ENCODE assay signal across 1 cellular context in the genomic region with DNA sequence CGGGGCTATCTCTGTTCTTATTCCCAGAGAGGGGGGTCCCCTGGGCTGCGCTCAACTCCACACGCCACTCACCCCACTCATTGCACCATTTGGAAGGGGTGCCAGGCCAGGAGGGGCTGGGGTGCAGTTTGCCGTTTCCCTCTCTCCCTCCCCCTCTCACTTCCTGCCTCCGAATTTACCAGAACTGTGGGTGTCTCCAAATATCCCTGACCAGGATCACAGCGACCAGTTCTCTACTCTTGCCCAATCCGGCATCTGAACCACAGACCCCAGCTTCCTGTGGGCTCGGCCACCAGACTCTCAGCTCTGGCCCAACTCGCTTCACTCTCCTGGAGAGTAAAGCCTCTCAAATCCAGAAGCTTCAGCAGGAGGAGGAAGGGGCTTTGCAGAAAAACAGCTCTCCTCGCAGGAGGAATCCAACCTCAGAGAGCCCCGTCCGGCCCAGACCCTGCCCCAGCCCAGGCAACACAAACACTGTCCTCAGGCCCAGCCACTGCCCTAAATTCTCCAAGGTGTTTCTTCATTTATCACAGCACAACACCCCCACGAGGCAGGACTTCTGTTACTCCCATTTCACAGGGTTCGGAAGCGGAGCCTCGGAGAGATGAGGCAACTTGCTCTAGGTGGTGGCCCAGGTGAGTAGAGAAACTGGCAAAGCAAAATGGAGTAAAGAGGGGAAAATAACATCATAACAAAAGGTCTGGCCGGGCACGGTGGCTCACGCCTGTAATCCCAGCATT.
TF ChIP-seq lines count a peak whose summit lies in the region.

No MANE protein-coding gene starts in this region.

TF ChIP-seq in HepG2, 621 proteins besides CTCF, POLR2A, EP300 and RAD21 (continued from another document and continues in another):
- TF ChIP-seq HNRNPH1 (optimal IDR thresholded peaks at IDR 0.05; ENCODE audit: low read depth, low read length) (no peak), ZNF891 (CRISPR knock-in tag; IDR thresholded peaks at IDR 0.05) (peak; percentile 34; the same call in 1 of the 2 replicates), PRMT3 (CRISPR knock-in tag; IDR thresholded peaks at IDR 0.05; ENCODE audit: borderline replicate concordance, low read depth) (0 out of 2 replicates have a peak, but pooled peaks have one; percentile 33), U2AF1 (optimal IDR thresholded peaks at IDR 0.05; ENCODE audit: low read depth, low read length) (peak; percentile 14), MXD4 (CRISPR knock-in tag; IDR thresholded peaks at IDR 0.05) (0 out of 2 replicates have a peak, but pooled peaks have one; percentile 30), RARA (CRISPR knock-in tag; IDR thresholded peaks at IDR 0.05) (peak; percentile 23; the same call in 1 of the 2 replicates), HOXA9 (CRISPR knock-in tag; IDR thresholded peaks at IDR 0.05; ENCODE audit: borderline replicate concordance) (no peak), ZFY (CRISPR knock-in tag; IDR thresholded peaks at IDR 0.05) (peak; percentile 47; the same call in 1 of the 2 replicates), FOXK2 (IDR thresholded peaks at IDR 0.05) (no peak; the same call in 1 of the 2 replicates), ZNF761 (CRISPR knock-in tag; conservative IDR thresholded peaks at IDR 0.05) (peak; percentile 74; the same call in 1 of the 2 replicates), LCORL (IDR thresholded peaks at IDR 0.05) (peak; percentile 54; the same call in 1 of the 2 replicates), LCORL (CRISPR knock-in tag; IDR thresholded peaks at IDR 0.05) (peak; percentile 79), REL (CRISPR knock-in tag; conservative IDR thresholded peaks at IDR 0.05) (0 out of 2 replicates have a peak, but pooled peaks have one; percentile 55), ZNF749 (CRISPR knock-in tag; IDR thresholded peaks at IDR 0.05; ENCODE audit: borderline replicate concordance) (peak; percentile 2; the same call in 1 of the 2 replicates), SALL2 (CRISPR knock-in tag; IDR thresholded peaks at IDR 0.05) (peak; percentile 24; the same call in 1 of the 2 replicates), SMAD1 (CRISPR knock-in tag; IDR thresholded peaks at IDR 0.05; ENCODE audit: borderline replicate concordance, low read depth) (peak; percentile 2; the same call in 1 of the 2 replicates), ZMYM4 (CRISPR knock-in tag; IDR thresholded peaks at IDR 0.05) (peak; percentile 37), ZSCAN29 (CRISPR knock-in tag; conservative IDR thresholded peaks at IDR 0.05) (0 out of 2 replicates have a peak, but pooled peaks have one; percentile 31), HNF4G (IDR thresholded peaks at IDR 0.05; ENCODE audit: borderline replicate concordance, low read depth, low read length) (no peak; the same call in 1 of the 2 replicates), HNF4G (CRISPR knock-in tag; IDR thresholded peaks at IDR 0.05; ENCODE audit: borderline replicate concordance, low read depth) (peak; percentile 39; the same call in 1 of the 2 replicates), HOXA3 (CRISPR knock-in tag; IDR thresholded peaks at IDR 0.05) (0 out of 2 replicates have a peak, but pooled peaks have one; percentile 35), ZNF335 (CRISPR knock-in tag; IDR thresholded peaks at IDR 0.05) (peak; percentile 63; the same call in 1 of the 2 replicates), MEF2D (CRISPR knock-in tag; IDR thresholded peaks at IDR 0.05) (no peak), ZNF878 (CRISPR knock-in tag; IDR thresholded peaks at IDR 0.05) (peak; percentile 10; the same call in 1 of the 2 replicates), ZNF331 (CRISPR knock-in tag; IDR thresholded peaks at IDR 0.05) (no peak), CEBPG (CRISPR knock-in tag; IDR thresholded peaks at IDR 0.05) (peak; percentile 91), KDM3A (CRISPR knock-in tag; IDR thresholded peaks at IDR 0.05; ENCODE audit: low read depth) (peak; percentile 1; the same call in 1 of the 2 replicates), PHB2 (IDR thresholded peaks at IDR 0.05; ENCODE audit: partially characterized antibody) (no peak), ONECUT2 (CRISPR knock-in tag; IDR thresholded peaks at IDR 0.05) (0 out of 2 replicates have a peak, but pooled peaks have one; percentile 34), KLF13 (CRISPR knock-in tag; IDR thresholded peaks at IDR 0.05) (no peak), SPEN (CRISPR knock-in tag; IDR thresholded peaks at IDR 0.05; ENCODE audit: low read depth) (no peak; the same call in 1 of the 2 replicates), HDAC2 (CRISPR knock-in tag; IDR thresholded peaks at IDR 0.05) (no peak; the same call in none of the 2 replicates), RFXAP (CRISPR knock-in tag; IDR thresholded peaks at IDR 0.05; ENCODE audit: borderline replicate concordance) (peak; percentile 10; the same call in 1 of the 2 replicates), ZNF354B (CRISPR knock-in tag; IDR thresholded peaks at IDR 0.05) (0 out of 2 replicates have a peak, but pooled peaks have one; percentile 38), ZFP37 (CRISPR knock-in tag; IDR thresholded peaks at IDR 0.05; ENCODE audit: borderline replicate concordance) (peak; percentile 82), HNRNPL (IDR thresholded peaks at IDR 0.05; ENCODE audit: low read depth, low read length) (no peak; the same call in 1 of the 2 replicates), GABPA (IDR thresholded peaks at IDR 0.05; ENCODE audit: low read depth, low read length) (no peak), GABPA (CRISPR knock-in tag; IDR thresholded peaks at IDR 0.05; ENCODE audit: low read depth) (peak; percentile 47; the same call in 1 of the 2 replicates), SMAD9 (CRISPR knock-in tag; IDR thresholded peaks at IDR 0.05) (no peak; the same call in 1 of the 2 replicates), MYC (CRISPR knock-in tag; IDR thresholded peaks at IDR 0.05; ENCODE audit: borderline replicate concordance) (0 out of 2 replicates have a peak, but pooled peaks have one; percentile 13), FOXO1 (CRISPR knock-in tag; IDR thresholded peaks at IDR 0.05) (0 out of 2 replicates have a peak, but pooled peaks have one; percentile 45), ZNF232 (CRISPR knock-in tag; IDR thresholded peaks at IDR 0.05; ENCODE audit: borderline replicate concordance) (peak; percentile 32; the same call in 1 of the 2 replicates), MTF1 (CRISPR knock-in tag; IDR thresholded peaks at IDR 0.05) (no peak), HCFC1 (IDR thresholded peaks at IDR 0.05; ENCODE audit: low read depth, low read length) (no peak)
- TF ChIP-seq, protein P1, sequence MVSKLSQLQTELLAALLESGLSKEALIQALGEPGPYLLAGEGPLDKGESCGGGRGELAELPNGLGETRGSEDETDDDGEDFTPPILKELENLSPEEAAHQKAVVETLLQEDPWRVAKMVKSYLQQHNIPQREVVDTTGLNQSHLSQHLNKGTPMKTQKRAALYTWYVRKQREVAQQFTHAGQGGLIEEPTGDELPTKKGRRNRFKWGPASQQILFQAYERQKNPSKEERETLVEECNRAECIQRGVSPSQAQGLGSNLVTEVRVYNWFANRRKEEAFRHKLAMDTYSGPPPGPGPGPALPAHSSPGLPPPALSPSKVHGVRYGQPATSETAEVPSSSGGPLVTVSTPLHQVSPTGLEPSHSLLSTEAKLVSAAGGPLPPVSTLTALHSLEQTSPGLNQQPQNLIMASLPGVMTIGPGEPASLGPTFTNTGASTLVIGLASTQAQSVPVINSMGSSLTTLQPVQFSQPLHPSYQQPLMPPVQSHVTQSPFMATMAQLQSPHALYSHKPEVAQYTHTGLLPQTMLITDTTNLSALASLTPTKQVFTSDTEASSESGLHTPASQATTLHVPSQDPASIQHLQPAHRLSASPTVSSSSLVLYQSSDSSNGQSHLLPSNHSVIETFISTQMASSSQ (IDR thresholded peaks at IDR 0.05; ENCODE audit: low read depth), result no peak
- TF ChIP-seq, protein P1 (CRISPR knock-in tag; IDR thresholded peaks at IDR 0.05; ENCODE audit: borderline replicate concordance), result peak; percentile 5; the same call in 1 of the 2 replicates
- TF ChIP-seq, protein P2, sequence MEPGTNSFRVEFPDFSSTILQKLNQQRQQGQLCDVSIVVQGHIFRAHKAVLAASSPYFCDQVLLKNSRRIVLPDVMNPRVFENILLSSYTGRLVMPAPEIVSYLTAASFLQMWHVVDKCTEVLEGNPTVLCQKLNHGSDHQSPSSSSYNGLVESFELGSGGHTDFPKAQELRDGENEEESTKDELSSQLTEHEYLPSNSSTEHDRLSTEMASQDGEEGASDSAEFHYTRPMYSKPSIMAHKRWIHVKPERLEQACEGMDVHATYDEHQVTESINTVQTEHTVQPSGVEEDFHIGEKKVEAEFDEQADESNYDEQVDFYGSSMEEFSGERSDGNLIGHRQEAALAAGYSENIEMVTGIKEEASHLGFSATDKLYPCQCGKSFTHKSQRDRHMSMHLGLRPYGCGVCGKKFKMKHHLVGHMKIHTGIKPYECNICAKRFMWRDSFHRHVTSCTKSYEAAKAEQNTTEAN (CRISPR knock-in tag; conservative IDR thresholded peaks at IDR 0.05), result peak; percentile 42; the same call in 1 of the 2 replicates
- TF ChIP-seq, protein P3, sequence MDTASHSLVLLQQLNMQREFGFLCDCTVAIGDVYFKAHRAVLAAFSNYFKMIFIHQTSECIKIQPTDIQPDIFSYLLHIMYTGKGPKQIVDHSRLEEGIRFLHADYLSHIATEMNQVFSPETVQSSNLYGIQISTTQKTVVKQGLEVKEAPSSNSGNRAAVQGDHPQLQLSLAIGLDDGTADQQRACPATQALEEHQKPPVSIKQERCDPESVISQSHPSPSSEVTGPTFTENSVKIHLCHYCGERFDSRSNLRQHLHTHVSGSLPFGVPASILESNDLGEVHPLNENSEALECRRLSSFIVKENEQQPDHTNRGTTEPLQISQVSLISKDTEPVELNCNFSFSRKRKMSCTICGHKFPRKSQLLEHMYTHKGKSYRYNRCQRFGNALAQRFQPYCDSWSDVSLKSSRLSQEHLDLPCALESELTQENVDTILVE (CRISPR knock-in tag; IDR thresholded peaks at IDR 0.05), result peak; percentile 70
- TF ChIP-seq, protein P4, sequence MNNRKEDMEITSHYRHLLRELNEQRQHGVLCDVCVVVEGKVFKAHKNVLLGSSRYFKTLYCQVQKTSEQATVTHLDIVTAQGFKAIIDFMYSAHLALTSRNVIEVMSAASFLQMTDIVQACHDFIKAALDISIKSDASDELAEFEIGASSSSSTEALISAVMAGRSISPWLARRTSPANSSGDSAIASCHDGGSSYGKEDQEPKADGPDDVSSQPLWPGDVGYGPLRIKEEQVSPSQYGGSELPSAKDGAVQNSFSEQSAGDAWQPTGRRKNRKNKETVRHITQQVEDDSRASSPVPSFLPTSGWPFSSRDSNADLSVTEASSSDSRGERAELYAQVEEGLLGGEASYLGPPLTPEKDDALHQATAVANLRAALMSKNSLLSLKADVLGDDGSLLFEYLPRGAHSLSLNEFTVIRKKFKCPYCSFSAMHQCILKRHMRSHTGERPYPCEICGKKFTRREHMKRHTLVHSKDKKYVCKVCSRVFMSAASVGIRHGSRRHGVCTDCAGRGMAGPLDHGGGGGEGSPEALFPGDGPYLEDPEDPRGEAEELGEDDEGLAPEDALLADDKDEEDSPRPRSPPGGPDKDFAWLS (CRISPR knock-in tag; IDR thresholded peaks at IDR 0.05; ENCODE audit: borderline replicate concordance), result 0 out of 2 replicates have a peak, but pooled peaks have one; percentile 19
- TF ChIP-seq, protein P5, sequence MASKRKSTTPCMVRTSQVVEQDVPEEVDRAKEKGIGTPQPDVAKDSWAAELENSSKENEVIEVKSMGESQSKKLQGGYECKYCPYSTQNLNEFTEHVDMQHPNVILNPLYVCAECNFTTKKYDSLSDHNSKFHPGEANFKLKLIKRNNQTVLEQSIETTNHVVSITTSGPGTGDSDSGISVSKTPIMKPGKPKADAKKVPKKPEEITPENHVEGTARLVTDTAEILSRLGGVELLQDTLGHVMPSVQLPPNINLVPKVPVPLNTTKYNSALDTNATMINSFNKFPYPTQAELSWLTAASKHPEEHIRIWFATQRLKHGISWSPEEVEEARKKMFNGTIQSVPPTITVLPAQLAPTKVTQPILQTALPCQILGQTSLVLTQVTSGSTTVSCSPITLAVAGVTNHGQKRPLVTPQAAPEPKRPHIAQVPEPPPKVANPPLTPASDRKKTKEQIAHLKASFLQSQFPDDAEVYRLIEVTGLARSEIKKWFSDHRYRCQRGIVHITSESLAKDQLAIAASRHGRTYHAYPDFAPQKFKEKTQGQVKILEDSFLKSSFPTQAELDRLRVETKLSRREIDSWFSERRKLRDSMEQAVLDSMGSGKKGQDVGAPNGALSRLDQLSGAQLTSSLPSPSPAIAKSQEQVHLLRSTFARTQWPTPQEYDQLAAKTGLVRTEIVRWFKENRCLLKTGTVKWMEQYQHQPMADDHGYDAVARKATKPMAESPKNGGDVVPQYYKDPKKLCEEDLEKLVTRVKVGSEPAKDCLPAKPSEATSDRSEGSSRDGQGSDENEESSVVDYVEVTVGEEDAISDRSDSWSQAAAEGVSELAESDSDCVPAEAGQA (IDR thresholded peaks at IDR 0.05; ENCODE audit: low read depth), result no peak
- TF ChIP-seq, protein P5 (CRISPR knock-in tag; IDR thresholded peaks at IDR 0.05; ENCODE audit: borderline replicate concordance), result peak; percentile 44; the same call in 1 of the 2 replicates
